Comparison of ENCODE assay signal across 17 cellular contexts in genomic region chr2:179181002-179181401, GRCh38.
DNase-seq lines count a peak whose midpoint lies in the region; ATAC-seq and TF ChIP-seq lines count a peak whose summit lies in the region.
"Had no signal": no experiment of that assay in that cellular context is flagged by ENCODE, and none has a peak within 500 bp of the region (broad histone marks: within the 10 kb centered on the region; RNA-seq: fewer than 3 reads in every experiment).

No MANE protein-coding gene starts in this region.

- no peak overlapping the region for H3K9ac ChIP-seq in neural progenitor cell
- H3K9ac ChIP-seq: SK-N-SH had no signal

- H3K9me3 Mint-ChIP-seq in neural progenitor cell: peaks cover 3% of the 10 kb centered on the region
- H3K9me3 Mint-ChIP-seq: activated T-cell treated with anti-CD3 and anti-CD28 coated beads, Interleukin-2, amount 50 U/mL, for 24 hours; stimulated activated naive CD8-positive, alpha-beta T cell treated with anti-CD3 and anti-CD28 coated beads, Interleukin-15, Interleukin-2, amounts not matched to agents 100 ng/mL and 50 ng/mL, for 24 hours had no signal

- H3K4me1 ChIP-seq in neural progenitor cell: peaks cover 37% of the 10 kb centered on the region
- H3K4me1 ChIP-seq: BE2C, upper lobe of right lung had no signal

- no peaks in the 10 kb centered on the region for H4K20me1 ChIP-seq in neural progenitor cell (ENCODE audit: low read depth)

- no peak overlapping the region for H3K4me3 Mint-ChIP-seq in neural progenitor cell
- H3K4me3 Mint-ChIP-seq: activated T-cell treated with anti-CD3 and anti-CD28 coated beads, Interleukin-2, amount 50 U/mL, for 24 hours; stimulated activated naive CD8-positive, alpha-beta T cell treated with anti-CD3 and anti-CD28 coated beads, Interleukin-15, Interleukin-2, amounts not matched to agents 100 ng/mL and 50 ng/mL, for 24 hours had no signal

- ATAC-seq in GM19463 (IDR thresholded peaks at IDR 0.05; ENCODE audit: unreplicated experiment): peak; percentile 73
- ATAC-seq in HG02623 (IDR thresholded peaks at IDR 0.05; ENCODE audit: unreplicated experiment): peak; percentile 69
- peak; percentile 59 for ATAC-seq in HG03457 (IDR thresholded peaks at IDR 0.05; ENCODE audit: unreplicated experiment)
- no peak for ATAC-seq in GM21515 (IDR thresholded peaks at IDR 0.05; ENCODE audit: unreplicated experiment)
- ATAC-seq: upper lobe of right lung had no signal

- H2AFZ ChIP-seq in neural progenitor cell (replicated peaks): no peak overlapping the region

- H3F3A ChIP-seq in neural progenitor cell (ENCODE audit: low read depth): peaks cover 5% of the 10 kb centered on the region

- H3K36me3 Mint-ChIP-seq in neural progenitor cell: peaks cover 32% of the 10 kb centered on the region

- peak overlapping the region; percentile 45 for H3K4me2 ChIP-seq in neural progenitor cell
- H3K4me2 ChIP-seq: SK-N-SH had no signal

- DNase-seq in neural progenitor cell (ENCODE audit: low spot score): no peak
- no peak for DNase-seq in DMS79 (lab: John Stamatoyannopoulos, UW)
- DNase-seq in effector CD4-positive, alpha-beta T cell: no peak
- no peak for DNase-seq in DMS 273 treated with DMSO at 0.1 percent for 48 hours (lab: John Stamatoyannopoulos, UW)
- DNase-seq: activated CD4-positive, alpha-beta T cell treated with anti-CD3 and anti-CD28 coated beads, Interleukin-2, amount 50 U/mL, for 4 hours; activated T-cell treated with anti-CD3 and anti-CD28 coated beads, Interleukin-2, amount 50 U/mL, for 24 hours; BE2C; NCI-H526 treated with DMSO at 0.1 percent for 48 hours; retina; SK-N-SH; stimulated activated CD4-positive, alpha-beta T cell treated with anti-CD3 and anti-CD28 coated beads, Interleukin-15, amount 100 ng/mL, for 24 hours; upper lobe of right lung had no signal

- peak overlapping the region; percentile 30 for H3K27ac ChIP-seq in neural progenitor cell
- H3K27ac ChIP-seq: upper lobe of right lung had no signal

- no peak overlapping the region for H3K4me3 ChIP-seq in neural progenitor cell
- H3K4me3 ChIP-seq: upper lobe of right lung had no signal

- peaks cover 11% of the 10 kb centered on the region for H3K79me2 ChIP-seq in neural progenitor cell (ENCODE audit: low read depth)

- H3K36me3 ChIP-seq in neural progenitor cell: no peaks in the 10 kb centered on the region
- H3K36me3 ChIP-seq: BE2C had no signal

- peaks cover 12% of the 10 kb centered on the region for H3K4me1 Mint-ChIP-seq in neural progenitor cell

- H3K9me3 ChIP-seq in neural progenitor cell (ENCODE audit: low read depth): no peaks in the 10 kb centered on the region
- H3K9me3 ChIP-seq: BE2C, SK-N-SH, upper lobe of right lung had no signal

- H3K27ac Mint-ChIP-seq in neural progenitor cell: no peak overlapping the region
- H3K27ac Mint-ChIP-seq: activated T-cell treated with anti-CD3 and anti-CD28 coated beads, Interleukin-2, amount 50 U/mL, for 24 hours; stimulated activated naive CD8-positive, alpha-beta T cell treated with anti-CD3 and anti-CD28 coated beads, Interleukin-15, Interleukin-2, amounts not matched to agents 100 ng/mL and 50 ng/mL, for 24 hours had no signal

- TF ChIP-seq CTCF in neural progenitor cell (IDR thresholded peaks at IDR 0.05): no peak

- H3K27me3 Mint-ChIP-seq in neural progenitor cell (ENCODE audit: insufficient read depth, low read depth): no peaks in the 10 kb centered on the region
- H3K27me3 Mint-ChIP-seq: activated T-cell treated with anti-CD3 and anti-CD28 coated beads, Interleukin-2, amount 50 U/mL, for 24 hours; stimulated activated naive CD8-positive, alpha-beta T cell treated with anti-CD3 and anti-CD28 coated beads, Interleukin-15, Interleukin-2, amounts not matched to agents 100 ng/mL and 50 ng/mL, for 24 hours had no signal

- H3K27me3 ChIP-seq in neural progenitor cell: no peaks in the 10 kb centered on the region
- H3K27me3 ChIP-seq: BE2C, upper lobe of right lung had no signal
